19 cellular contexts compared by ENCODE assay signal in genomic region chr1:57188169-57188568, GRCh38.
"Had no signal": no experiment of that assay in that cellular context is flagged by ENCODE, and none has a peak within 500 bp of the region (broad histone marks: within the 10 kb centered on the region; RNA-seq: fewer than 3 reads in every experiment).

No MANE protein-coding gene starts in this region.

- H3K27me3 ChIP-seq: left lung, testis, vagina had no signal

- H3K9me3 ChIP-seq: left lung, testis, vagina had no signal

- H3K36me3 ChIP-seq: left lung, vagina had no signal

- H3K4me1 ChIP-seq: left lung, testis, vagina had no signal

- DNase-seq: activated B cell treated with CpG ODN at 0.5 μM for 24 hours; activated CD4-positive, alpha-beta T cell treated with anti-CD3 and anti-CD28 coated beads for 4 hours; activated CD4-positive, alpha-beta T cell treated with anti-CD3 and anti-CD28 coated beads, Interleukin-2, amount 50 U/mL, for 48 hours; activated CD8-positive, alpha-beta memory T cell treated with anti-CD3 and anti-CD28 coated beads, Interleukin-2, amount 50 U/mL, for 48 hours; activated naive CD4-positive, alpha-beta T cell; activated T-cell treated with anti-CD3 and anti-CD28 coated beads, Interleukin-2, amount 50 U/mL, for 4 hours; cerebellar nuclear complex; effector CD4-positive, alpha-beta T cell; kidney; left lung; natural killer cell; stimulated activated CD4-positive, alpha-beta T cell treated with anti-CD3 and anti-CD28 coated beads, Interleukin-2, amount 100 ng/mL, for 48 hours; stimulated activated CD8-positive, alpha-beta memory T cell treated with anti-CD3 and anti-CD28 coated beads, Interleukin-4, amount 100 ng/mL, for 48 hours; stimulated activated naive B cell treated with anti-CD40 and anti-IgM and Interleukin-4, amounts not matched to agents 10 μg/mL and 1 μg/mL and 100 μg/mL, for 72 hours; T-helper 17 cell; testis; trophoblast cell had no signal

- H3K4me3 ChIP-seq: left lung, lung, testis, vagina had no signal

- ATAC-seq: activated T-cell treated with anti-CD3 and anti-CD28 coated beads, Interleukin-2, amount 50 U/mL, for 4 hours; left lung; natural killer cell; stimulated activated naive B cell treated with anti-CD40 and anti-IgM and Interleukin-4, amounts not matched to agents 10 μg/mL and 1 μg/mL and 100 μg/mL, for 72 hours; T-helper 17 cell had no signal

- H3K27ac ChIP-seq: left lung, testis, vagina had no signal
